1 cellular context compared by ENCODE assay signal in genomic region chr5:142202282-142202681, GRCh38.
TF ChIP-seq lines count a peak whose summit lies in the region.

No MANE protein-coding gene starts in this region.

TF ChIP-seq in SK-N-SH treated with all-trans-retinoic acid at 6 μM for 48 hours, 23 proteins besides CTCF, POLR2A, EP300 and RAD21 (continued from another document):
- TF ChIP-seq TSHZ2 (CRISPR knock-in tag; IDR thresholded peaks at IDR 0.05) (no peak), GLIS3 (CRISPR knock-in tag; IDR thresholded peaks at IDR 0.05) (no peak), ZC3H10 (CRISPR knock-in tag; IDR thresholded peaks at IDR 0.05) (no peak), RARB (CRISPR knock-in tag; IDR thresholded peaks at IDR 0.05) (no peak), CSDC2 (CRISPR knock-in tag; IDR thresholded peaks at IDR 0.05) (no peak)
